In the genomic region with DNA sequence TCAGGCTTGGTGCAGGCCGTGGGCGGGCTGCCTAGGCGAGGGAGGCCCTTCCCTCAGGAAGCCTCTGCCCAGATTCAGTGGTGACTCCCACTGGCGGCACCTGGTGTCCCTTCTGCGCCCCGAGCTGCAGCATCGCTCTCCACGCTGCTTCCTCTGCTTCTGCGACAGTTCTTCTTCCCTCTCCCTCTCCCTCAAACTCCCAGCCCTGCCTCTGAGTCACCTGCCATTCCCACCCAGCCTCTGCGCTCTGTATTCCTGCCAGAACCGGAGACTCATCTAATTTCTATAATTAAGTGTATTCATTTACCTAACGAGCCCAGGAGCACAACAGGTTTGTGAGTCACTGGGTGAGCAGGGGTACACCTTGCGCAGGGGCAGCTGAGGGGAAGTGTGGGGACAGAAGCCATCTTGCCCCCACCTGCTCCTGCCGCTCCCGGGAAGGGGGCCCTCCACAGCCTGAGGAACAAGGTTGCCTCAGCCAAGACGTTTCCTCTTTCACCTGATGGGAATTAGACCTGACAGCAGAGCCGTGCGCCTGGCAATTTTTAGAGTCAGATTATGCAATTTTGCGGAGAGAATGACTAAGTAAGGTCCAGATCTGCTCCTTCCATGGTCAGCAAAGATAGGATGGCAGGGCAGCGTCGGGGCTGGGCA, we compare ENCODE assay signal across 1 cellular context.
TF ChIP-seq lines count a peak whose summit lies in the region.

No MANE protein-coding gene starts in this region.

TF ChIP-seq in SK-N-SH treated with all-trans-retinoic acid at 6 μM for 48 hours, 23 proteins besides CTCF, POLR2A, EP300 and RAD21 (continued from another document):
- TF ChIP-seq, protein P1, sequence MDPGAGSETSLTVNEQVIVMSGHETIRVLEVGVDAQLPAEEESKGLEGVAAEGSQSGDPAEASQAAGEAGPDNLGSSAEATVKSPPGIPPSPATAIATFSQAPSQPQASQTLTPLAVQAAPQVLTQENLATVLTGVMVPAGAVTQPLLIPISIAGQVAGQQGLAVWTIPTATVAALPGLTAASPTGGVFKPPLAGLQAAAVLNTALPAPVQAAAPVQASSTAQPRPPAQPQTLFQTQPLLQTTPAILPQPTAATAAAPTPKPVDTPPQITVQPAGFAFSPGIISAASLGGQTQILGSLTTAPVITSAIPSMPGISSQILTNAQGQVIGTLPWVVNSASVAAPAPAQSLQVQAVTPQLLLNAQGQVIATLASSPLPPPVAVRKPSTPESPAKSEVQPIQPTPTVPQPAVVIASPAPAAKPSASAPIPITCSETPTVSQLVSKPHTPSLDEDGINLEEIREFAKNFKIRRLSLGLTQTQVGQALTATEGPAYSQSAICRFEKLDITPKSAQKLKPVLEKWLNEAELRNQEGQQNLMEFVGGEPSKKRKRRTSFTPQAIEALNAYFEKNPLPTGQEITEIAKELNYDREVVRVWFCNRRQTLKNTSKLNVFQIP (CRISPR knock-in tag; IDR thresholded peaks at IDR 0.05; ENCODE audit: borderline replicate concordance, low read depth), result no peak
